In genomic region chr6:32187009-32187709, GRCh38 we compare ENCODE assay signal across 6 cellular contexts. TPM values are rescaled to one million over a fixed set of nuclear protein-coding genes. Genes with fewer than 3 reads are reported as not detected.
DNase-seq lines count a peak whose midpoint lies in the region; ATAC-seq and TF ChIP-seq lines count a peak whose summit lies in the region.

No MANE protein-coding gene starts in this region.

- H3K27ac ChIP-seq in heart left ventricle (peak overlapping the region in 11 of 12 donors; percentile 4 to 100 (median 94)), hepatocyte (peak overlapping the region; percentile 86)

- no peaks in the 10 kb centered on the region for H3K9me2 ChIP-seq in hepatocyte (replicated peaks; ENCODE audit: insufficient read depth)

- 59 to 68% (median 62%) methylated on average over 12 of the region's 12 CpGs for WGBS in heart left ventricle, 4 donors
- 93% methylated on average over 12 of the region's 12 CpGs for WGBS in hepatocyte (ENCODE audit: low lambda C conversion rate, missing lambda C conversion rate)

- H4K20me1 ChIP-seq in hepatocyte (ENCODE audit: insufficient read depth, poor library complexity, severe bottlenecking): no peaks in the 10 kb centered on the region

- H3K4me3 Mint-ChIP-seq in type B pancreatic cell: peak overlapping the region; percentile 77

- peaks cover 33% of the 10 kb centered on the region for H3K79me2 ChIP-seq in hepatocyte

- H3K4me1 Mint-ChIP-seq in type B pancreatic cell (ENCODE audit: unreplicated experiment): peaks cover 38% of the 10 kb centered on the region

- H3K4me1 ChIP-seq in heart left ventricle (peaks cover 4 to 83% (median 59%) of the 10 kb centered on the region in 12 donors), hepatocyte (ENCODE audit: insufficient read depth) (peaks cover 28% of the 10 kb centered on the region)

- DNase-seq in heart left ventricle (no peak), left ventricle myocardium superior (no peak), hepatocyte (ENCODE audit: low spot score) (no peak), type B pancreatic cell (ENCODE audit: extremely low spot score, unreplicated experiment) (no peak), SHP77 treated with DMSO at 0.1 percent for 48 hours (lab: John Stamatoyannopoulos, UW) (no peak)

- no peak for ATAC-seq in heart left ventricle
- no peak for ATAC-seq in left ventricle myocardium superior
- ATAC-seq in GM18511 (IDR thresholded peaks at IDR 0.05; ENCODE audit: unreplicated experiment): no peak

- H3K4me2 ChIP-seq in hepatocyte: no peak overlapping the region

- peaks cover 16% of the 10 kb centered on the region for H3K36me3 Mint-ChIP-seq in type B pancreatic cell

- intact Hi-C loops in heart left ventricle (cut with DNase I) (no loop called here), left ventricle myocardium superior (cut with micrococcal nuclease) (no loop called here)

- TF ChIP-seq CTCF in heart left ventricle (IDR thresholded peaks at IDR 0.05): no peak
- TF ChIP-seq CTCF in hepatocyte (IDR thresholded peaks at IDR 0.05; ENCODE audit: poor library complexity): no peak
- TF ChIP-seq CTCF in type B pancreatic cell (conservative IDR thresholded peaks at IDR 0.05): no peak

- H3K27me3 Mint-ChIP-seq in type B pancreatic cell: no peaks in the 10 kb centered on the region

- peak overlapping the region in 2 of 12 donors; percentile 87 to 93 for H3K4me3 ChIP-seq in heart left ventricle
- no peak overlapping the region for H3K4me3 ChIP-seq in hepatocyte

- peaks cover 0 to 47% (median 32%) of the 10 kb centered on the region in 9 donors for H3K36me3 ChIP-seq in heart left ventricle
- H3K36me3 ChIP-seq in hepatocyte (replicated peaks; ENCODE audit: insufficient read depth, low read depth): no peaks in the 10 kb centered on the region

- no peak overlapping the region for H2AFZ ChIP-seq in hepatocyte

- no peaks in the 10 kb centered on the region for H3K9me3 Mint-ChIP-seq in type B pancreatic cell

- no peaks in the 10 kb centered on the region for H3K27me3 ChIP-seq in heart left ventricle
- H3K27me3 ChIP-seq in hepatocyte: no peaks in the 10 kb centered on the region

- no peak for TF ChIP-seq POLR2A in heart left ventricle (IDR thresholded peaks at IDR 0.05)

- H3K27ac Mint-ChIP-seq in type B pancreatic cell: peak overlapping the region; percentile 89

- H3K9me3 ChIP-seq in heart left ventricle (no peaks in the 10 kb centered on the region), hepatocyte (ENCODE audit: low read depth) (no peaks in the 10 kb centered on the region)

RNA-seq across cellular contexts. Expression of gene PBX2, which starts 2.8 kb away (rescaled TPM):
- total RNA-seq in heart left ventricle (10 to 100 TPM; 25.3 to 60.4 (median 39.7) TPM), left ventricle myocardium superior (46.5 TPM), hepatocyte (63.8 and 77.5 TPM in 2 replicates), type B pancreatic cell (ENCODE audit: low replicate concordance) (137 and 166 TPM in 2 replicates)
- polyA plus RNA-seq in heart left ventricle (10 to 100 TPM; 35.7 to 42.1 TPM), hepatocyte (20.5 and 21.6 TPM in 2 replicates)

RNA-seq across cellular contexts. Expression of gene AGER, which starts 3.1 kb away (rescaled TPM):
- total RNA-seq in heart left ventricle (1 to 10 TPM in 6 of 9 donors, under 1 TPM in 2, not detected in 1; 0.69 to 5.7 (median 2.2) TPM), left ventricle myocardium superior (3.0 TPM), hepatocyte (4.5 and 5.9 TPM in 2 replicates), type B pancreatic cell (ENCODE audit: low replicate concordance) (11.1 and 16.9 TPM in 2 replicates)
- polyA plus RNA-seq in heart left ventricle (1 to 10 TPM; 1.4 to 1.6 TPM), hepatocyte (3.4 and 21.2 TPM in 2 replicates)

RNA-seq across cellular contexts. Expression of gene GPSM3, which starts 5.3 kb away (rescaled TPM):
- 10 to 100 TPM in 2 of 9 donors, 1 to 10 TPM in 7; 1.6 to 41.0 (median 3.8) TPM for total RNA-seq in heart left ventricle
- polyA plus RNA-seq in heart left ventricle: 1 to 10 TPM; 2.9 to 5.5 TPM
- total RNA-seq in left ventricle myocardium superior: 5.9 TPM
- 1.8 and 4.3 TPM in 2 replicates for total RNA-seq in hepatocyte
- polyA plus RNA-seq in hepatocyte: 3.4 and 5.7 TPM in 2 replicates
- 0.48 and 3.3 TPM in 2 replicates for total RNA-seq in type B pancreatic cell (ENCODE audit: low replicate concordance)

RNA-seq across cellular contexts. Expression of gene RNF5, which starts 9.0 kb away (rescaled TPM):
- 100 to 1,000 TPM in 2 of 9 donors, 10 to 100 TPM in 7; 62.7 to 136 (median 84.5) TPM for total RNA-seq in heart left ventricle
- 100 to 1,000 TPM in 1 of 2 donors, 10 to 100 TPM in 1; 95.1 to 132 TPM for polyA plus RNA-seq in heart left ventricle
- 94.1 TPM for total RNA-seq in left ventricle myocardium superior
- 133 and 135 TPM in 2 replicates for total RNA-seq in hepatocyte
- polyA plus RNA-seq in hepatocyte: 169 and 170 TPM in 2 replicates
- total RNA-seq in type B pancreatic cell (ENCODE audit: low replicate concordance): 49.4 and 69.2 TPM in 2 replicates

RNA-seq across cellular contexts. Expression of gene AGPAT1, which starts 11.3 kb away (rescaled TPM):
- total RNA-seq in heart left ventricle: 10 to 100 TPM; 45.5 to 61.7 (median 51.0) TPM
- 10 to 100 TPM; 43.5 to 79.1 TPM for polyA plus RNA-seq in heart left ventricle
- total RNA-seq in left ventricle myocardium superior: 49.7 TPM
- 59.9 and 62.8 TPM in 2 replicates for total RNA-seq in hepatocyte
- polyA plus RNA-seq in hepatocyte: 67.6 and 71.4 TPM in 2 replicates
- total RNA-seq in type B pancreatic cell (ENCODE audit: low replicate concordance): 64.1 and 76.3 TPM in 2 replicates
